27 cellular contexts compared by ENCODE assay signal in genomic region chr4:175339100-175339707, GRCh38.
DNase-seq lines count a peak whose midpoint lies in the region; ATAC-seq and TF ChIP-seq lines count a peak whose summit lies in the region.
"Had no signal": no experiment of that assay in that cellular context is flagged by ENCODE, and none has a peak within 500 bp of the region (broad histone marks: within the 10 kb centered on the region; RNA-seq: fewer than 3 reads in every experiment).

No MANE protein-coding gene starts in this region.

- H3K9me3 ChIP-seq in IMR-90 (ENCODE audit: control insufficient read depth, insufficient read depth, low read length) (peaks cover 5% of the 10 kb centered on the region), mammary epithelial cell (replicated peaks; ENCODE audit: insufficient read depth, low read length) (no peaks in the 10 kb centered on the region)
- H3K9me3 ChIP-seq: neutrophil, Peyer's patch, psoas muscle had no signal

- H2AFZ ChIP-seq in IMR-90 (replicated peaks; ENCODE audit: low read length, poor library complexity) (peak overlapping the region; percentile 28), mammary epithelial cell (ENCODE audit: low read depth, low read length) (no peak overlapping the region)

- H3K36me3 ChIP-seq in IMR-90 (ENCODE audit: control insufficient read depth, insufficient read depth, low read length) (no peaks in the 10 kb centered on the region), mammary epithelial cell (ENCODE audit: insufficient read depth, low read length) (no peaks in the 10 kb centered on the region)
- H3K36me3 ChIP-seq: cardiac muscle cell, gastroesophageal sphincter, neutrophil, Peyer's patch had no signal

- H3K79me1 ChIP-seq in IMR-90 (ENCODE audit: low read depth in 1 of 2, low read length in 2 of 2), result no peaks in the 10 kb centered on the region

- H3K9ac ChIP-seq in IMR-90 (ENCODE audit: low read depth, low read length), result no peak overlapping the region
- no peak overlapping the region for H3K9ac ChIP-seq in mammary epithelial cell (ENCODE audit: insufficient read depth, low read length)

- H3K4me3 ChIP-seq in IMR-90 (ENCODE audit: insufficient read depth, low read depth, low read length) (no peak overlapping the region), mammary epithelial cell (replicated peaks in 1 of 3; ENCODE audit: insufficient read depth in 1 of 3, low read depth in 2 of 3, low read length in 3 of 3) (no peak overlapping the region), coronary artery (no peak overlapping the region)
- H3K4me3 ChIP-seq: cardiac muscle cell, dorsolateral prefrontal cortex, gastroesophageal sphincter, lung, Peyer's patch, psoas muscle had no signal

- ATAC-seq in IMR-90 (ENCODE audit: low read depth), result no peak; the same call in 1 of the 2 replicates
- ATAC-seq: activated naive CD8-positive, alpha-beta T cell treated with anti-CD3 and anti-CD28 coated beads, Interleukin-2, amount 50 U/mL, for 24 hours; CD8-positive, alpha-beta T cell; gastroesophageal sphincter; psoas muscle had no signal

- H3K4me1 ChIP-seq in IMR-90 (ENCODE audit: control insufficient read depth, insufficient read depth, low read length) (peaks cover 2% of the 10 kb centered on the region; the same call in 1 of the 2 replicates), mammary epithelial cell (ENCODE audit: insufficient read depth, low read length) (no peaks in the 10 kb centered on the region)
- H3K4me1 ChIP-seq: gastroesophageal sphincter, Peyer's patch, psoas muscle had no signal

- CTCF ChIA-PET in IMR-90 (lab: Yijun Ruan, JAX) (no interaction called here), mammary epithelial cell (lab: Charles Lee; ENCODE audit: low non-redundant PET) (no interaction called here)

- no peak overlapping the region for H4K8ac ChIP-seq in IMR-90 (ENCODE audit: low read depth in 2 of 2, low read length in 2 of 2)

- intact Hi-C loops in IMR-90 (cut with micrococcal nuclease) (no loop called here), mammary epithelial cell (cut with micrococcal nuclease) (no loop called here)

- H3K56ac ChIP-seq in IMR-90 (ENCODE audit: extremely low read depth, insufficient read depth, low read length), result no peak overlapping the region

- DNase-seq in EH (ENCODE audit: low read depth), result peak; percentile 35
- DNase-seq in IMR-90, result peak; percentile 80
- peak; percentile 3 for DNase-seq in mammary epithelial cell
- peak; percentile 4 for DNase-seq in hepatic stellate cell (ENCODE audit: low spot score)
- no peak for DNase-seq in NCI-H748 (lab: John Stamatoyannopoulos, UW; ENCODE audit: unreplicated experiment)
- no peak for DNase-seq in substantia nigra (lab: John Stamatoyannopoulos, UW)
- DNase-seq in RPMI8226, result no peak
- no peak for DNase-seq in coronary artery (ENCODE audit: low spot score)
- DNase-seq: activated B cell treated with CpG ODN at 0.5 μM for 24 hours; activated CD4-positive, alpha-beta T cell treated with anti-CD3 and anti-CD28 coated beads, Interleukin-2, amount 50 U/mL, for 48 hours; activated effector memory CD4-positive, alpha-beta T cell treated with anti-CD3 and anti-CD28 coated beads, Interleukin-2, amount 50 U/mL, for 16 hours; activated naive CD8-positive, alpha-beta T cell treated with anti-CD3 and anti-CD28 coated beads, Interleukin-2, amount 50 U/mL, for 24 hours; CD8-positive, alpha-beta T cell; dorsolateral prefrontal cortex; GOT3; islet precursor cell; NCI-H1417; NCI-H2107; NCI-H524; Peyer's patch; psoas muscle; stimulated activated CD4-positive, alpha-beta T cell treated with anti-CD3 and anti-CD28 coated beads, Interleukin-2, amount 100 ng/mL, for 48 hours; stimulated activated naive CD4-positive, alpha-beta T cell had no signal

- TF ChIP-seq CTCF in IMR-90 (conservative IDR thresholded peaks at IDR 0.05; ENCODE audit: low read depth, low read length) (no peak), mammary epithelial cell (conservative IDR thresholded peaks at IDR 0.05 in 1 of 2, IDR thresholded peaks at IDR 0.05 in 1 of 2; ENCODE audit: extremely low read depth in 1 of 2, insufficient read depth in 1 of 2, low read depth in 1 of 2, low read length in 2 of 2) (no peak), coronary artery (IDR thresholded peaks at IDR 0.05) (no peak)

- dilution Hi-C loops in IMR-90 (cut with HindIII; ENCODE audit: low sequenced_read_pairs, unreplicated experiment), result no loop called here
- dilution Hi-C loops in mammary epithelial cell (cut with HindIII; ENCODE audit: low sequenced_read_pairs), result no loop called here

- no peak overlapping the region for H2AK9ac ChIP-seq in IMR-90 (replicated peaks; ENCODE audit: low read depth, low read length, poor library complexity)

- 56% methylated on average over 1 of the region's 1 CpG; no CpG with 5 or more reads in 1 of the 2 experiments for WGBS in IMR-90 (ENCODE audit: extremely low coverage in 2 of 2, insufficient read length in 1 of 2), 2 experiments
- 100% methylated on average over 1 of the region's 1 CpG for WGBS in mammary epithelial cell (ENCODE audit: low coverage, missing lambda C conversion rate)

- no peak overlapping the region for H2BK5ac ChIP-seq in IMR-90 (ENCODE audit: low read depth, low read length, poor library complexity, severe bottlenecking)

- BruUV-seq in IMR-90 (replicated peaks; lab: Mats Ljungman, UMichigan) (no TSS peak), mammary epithelial cell (replicated peaks; lab: Mats Ljungman, UMichigan) (no TSS peak)

- no peak overlapping the region for H3K23ac ChIP-seq in IMR-90 (ENCODE audit: low read depth, low read length)

- no peak overlapping the region for H4K91ac ChIP-seq in IMR-90 (ENCODE audit: insufficient read depth, low read depth, low read length)

- H3K14ac ChIP-seq in IMR-90 (replicated peaks; ENCODE audit: low read depth, low read length), result no peak overlapping the region

- H3K4me2 ChIP-seq in IMR-90 (ENCODE audit: low read depth, low read length) (no peak overlapping the region), mammary epithelial cell (ENCODE audit: insufficient read depth, low read depth, low read length) (no peak overlapping the region)

- POLR2A ChIA-PET in IMR-90 (lab: Charles Lee; ENCODE audit: unreplicated experiment), result no interaction called here

- H3K4ac ChIP-seq in IMR-90 (ENCODE audit: low read depth, low read length), result no peak overlapping the region

- H4K5ac ChIP-seq in IMR-90 (ENCODE audit: low read depth, low read length), result no peak overlapping the region; the same call in 1 of the 2 replicates

- H3K27ac ChIP-seq in IMR-90 (ENCODE audit: insufficient read depth, low read length) (no peak overlapping the region), mammary epithelial cell (ENCODE audit: insufficient read depth, low read depth, low read length) (no peak overlapping the region), substantia nigra (ENCODE audit: low read depth, low read length, poor library complexity, severe bottlenecking) (no peak overlapping the region), coronary artery (no peak overlapping the region)
- H3K27ac ChIP-seq: cardiac muscle cell, dorsolateral prefrontal cortex, gastroesophageal sphincter, neutrophil, Peyer's patch, psoas muscle had no signal

- no peak for TF ChIP-seq POLR2A in IMR-90 (IDR thresholded peaks at IDR 0.05; ENCODE audit: low read depth, low read length)

- H2AK5ac ChIP-seq in IMR-90 (ENCODE audit: low read depth, low read length), result 0 out of 2 replicates have a peak overlapping the region, but pooled peaks have one; percentile 46

- no peak overlapping the region for H2BK20ac ChIP-seq in IMR-90 (ENCODE audit: low read depth, low read length)

- TF ChIP-seq RAD21 in IMR-90 (IDR thresholded peaks at IDR 0.05; ENCODE audit: low read length), result no peak

- no peak overlapping the region for H2BK120ac ChIP-seq in IMR-90 (ENCODE audit: low read depth, low read length)

- H3K27me3 ChIP-seq in IMR-90 (ENCODE audit: control insufficient read depth, insufficient read depth, low read length), result no peaks in the 10 kb centered on the region
- H3K27me3 ChIP-seq in mammary epithelial cell (ENCODE audit: insufficient read depth, low read length), result no peaks in the 10 kb centered on the region
- H3K27me3 ChIP-seq: cardiac muscle cell, gastroesophageal sphincter, neutrophil, Peyer's patch had no signal

- H3K18ac ChIP-seq in IMR-90 (ENCODE audit: low read depth, low read length), result peak overlapping the region; percentile 59; the same call in 1 of the 2 replicates

- no peaks in the 10 kb centered on the region for H3K9me1 ChIP-seq in IMR-90 (ENCODE audit: insufficient read depth, low read length)

- H2BK15ac ChIP-seq in IMR-90 (ENCODE audit: low read depth, low read length), result no peak overlapping the region

- in situ Hi-C loops in IMR-90 (cut with MboI; ENCODE audit: low sequenced_read_pairs) (no loop called here), mammary epithelial cell (cut with MboI; ENCODE audit: low sequenced_read_pairs in 2 of 2) (no loop called here)

- H4K20me1 ChIP-seq in IMR-90 (ENCODE audit: insufficient read depth, low read length) (no peaks in the 10 kb centered on the region), mammary epithelial cell (ENCODE audit: insufficient read depth, low read length) (no peaks in the 10 kb centered on the region)

- H3K79me2 ChIP-seq in mammary epithelial cell (ENCODE audit: insufficient read depth, low read length), result no peaks in the 10 kb centered on the region

TF ChIP-seq in IMR-90, 13 proteins besides CTCF, POLR2A, EP300 and RAD21:
- TF ChIP-seq MXI1 (IDR thresholded peaks at IDR 0.05; ENCODE audit: borderline replicate concordance, low read depth, low read length) (no peak), SMC3 (IDR thresholded peaks at IDR 0.05; ENCODE audit: low read depth, low read length) (no peak), RCOR1 (IDR thresholded peaks at IDR 0.05; ENCODE audit: insufficient replicate concordance, low read length) (no peak), FOS (IDR thresholded peaks at IDR 0.05; ENCODE audit: low read depth, low read length) (no peak), MAFK (IDR thresholded peaks at IDR 0.05; ENCODE audit: low read depth, low read length) (no peak), CEBPB (IDR thresholded peaks at IDR 0.05; ENCODE audit: low read depth, low read length) (peak; percentile 46; the same call in 1 of the 2 replicates)

Comparison
In these comparisons a context has a peak if more than half of its experiments do, and no peak if none do; other contexts are left out.
1. DNase-seq: peak in EH (single experiment), IMR-90 (single experiment), mammary epithelial cell (single experiment) and hepatic stellate cell (single experiment); none in NCI-H748 (single experiment), substantia nigra (0 of 49), RPMI8226 (single experiment) and coronary artery (single experiment).